Comparison of ENCODE assay signal across 8 cellular contexts in the genomic region with DNA sequence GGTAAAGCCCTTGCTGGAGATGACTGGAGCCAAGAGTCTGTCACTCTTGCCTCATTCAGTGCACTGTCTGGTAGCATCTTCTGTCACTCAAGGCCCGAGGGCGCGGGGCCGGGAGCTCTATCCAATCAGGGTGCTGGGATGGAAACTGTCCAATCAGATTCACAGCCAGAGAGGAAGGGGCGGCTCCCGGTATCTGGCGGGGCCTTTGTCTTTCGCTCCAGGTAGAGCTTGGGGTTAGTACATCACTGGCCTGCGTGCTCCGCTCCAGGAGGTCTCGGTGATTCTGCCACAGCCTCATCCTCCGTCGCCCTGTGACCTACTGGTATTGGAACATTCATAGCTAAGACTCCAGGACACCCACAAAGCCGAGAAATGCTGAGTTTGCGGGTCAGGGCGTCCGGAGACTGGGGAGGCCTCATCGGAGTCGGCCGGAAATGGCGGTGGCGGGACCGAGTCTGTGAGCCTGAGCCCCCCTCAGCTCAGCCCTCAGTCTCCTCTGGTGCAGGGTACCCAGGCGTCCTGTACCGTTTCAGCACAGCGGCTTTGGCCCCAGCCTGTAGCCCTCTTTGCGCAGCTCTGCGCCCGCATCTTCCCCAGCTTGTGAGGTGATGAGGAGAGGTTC. TPM values are rescaled to one million over a fixed set of nuclear protein-coding genes. Genes with fewer than 3 reads are reported as not detected.
DNase-seq lines count a peak whose midpoint lies in the region; ATAC-seq, FAIRE-seq and TF ChIP-seq lines count a peak whose summit lies in the region.

No MANE protein-coding gene starts in this region.

- DNase-seq in CD1c-positive myeloid dendritic cell (ENCODE audit: extremely low spot score): peak; percentile 89
- DNase-seq in HTR-8/SVneo (ENCODE audit: insufficient read length, low spot score): peak; percentile 26
- peak; percentile 85 to 90 for DNase-seq in SJCRH30
- peak; percentile 91 for DNase-seq in activated naive CD8-positive, alpha-beta T cell treated with anti-CD3 and anti-CD28 coated beads for 36 hours
- DNase-seq in cardiac septum (ENCODE audit: low spot score): peak; percentile 89
- DNase-seq in thyroid gland: peak; percentile 92 to 95

- no peak overlapping the region for H3K9ac ChIP-seq in parathyroid adenoma

- peaks cover 4% of the 10 kb centered on the region for H3K9me3 Mint-ChIP-seq in activated naive CD8-positive, alpha-beta T cell treated with anti-CD3 and anti-CD28 coated beads for 36 hours

- H3K4me1 ChIP-seq in SJCRH30: no peaks in the 10 kb centered on the region
- H3K4me1 ChIP-seq in parathyroid adenoma: peaks cover 2% of the 10 kb centered on the region
- H3K4me1 ChIP-seq in thyroid gland: peaks cover 3 to 5% of the 10 kb centered on the region in 2 donors

- intact Hi-C loops in cardiac septum (cut with DNase I): no loop called here
- intact Hi-C loops in thyroid gland (cut with DNase I): no loop called here

- WGBS in thyroid gland, 2 donors: 1 to 11% methylated on average over 18 to 26 of the region's 29 CpGs

- H3K4me1 Mint-ChIP-seq in activated naive CD8-positive, alpha-beta T cell treated with anti-CD3 and anti-CD28 coated beads for 36 hours: peaks cover 3% of the 10 kb centered on the region

- H3K4me3 ChIP-seq in SJCRH30 (peak overlapping the region; percentile 65), parathyroid adenoma (ENCODE audit: low read depth, low read length) (no peak overlapping the region), thyroid gland (replicated peaks in 1 of 3) (peak overlapping the region in 2 of 3 donors; percentile 14 to 36)

- peak; percentile 97 for ATAC-seq in GM19455 (IDR thresholded peaks at IDR 0.05; ENCODE audit: unreplicated experiment)

- H3K9me3 ChIP-seq in SJCRH30 (replicated peaks): no peaks in the 10 kb centered on the region
- H3K9me3 ChIP-seq in parathyroid adenoma (ENCODE audit: control insufficient read depth, low read length): no peaks in the 10 kb centered on the region
- H3K9me3 ChIP-seq in thyroid gland: no peaks in the 10 kb centered on the region

- TF ChIP-seq CTCF in parathyroid adenoma (IDR thresholded peaks at IDR 0.05) (no peak), thyroid gland (IDR thresholded peaks at IDR 0.05) (no peak)

- no peaks in the 10 kb centered on the region for H3K27me3 ChIP-seq in SJCRH30
- no peaks in the 10 kb centered on the region for H3K27me3 ChIP-seq in parathyroid adenoma (ENCODE audit: control insufficient read depth, insufficient read depth, low read length)
- no peaks in the 10 kb centered on the region for H3K27me3 ChIP-seq in thyroid gland

- peak overlapping the region; percentile 63 for H3K27ac ChIP-seq in SJCRH30
- H3K27ac ChIP-seq in parathyroid adenoma: no peak overlapping the region
- no peak overlapping the region for H3K27ac ChIP-seq in thyroid gland

- no peak for TF ChIP-seq POLR2A in thyroid gland (IDR thresholded peaks at IDR 0.05)

- H3K27ac Mint-ChIP-seq in activated naive CD8-positive, alpha-beta T cell treated with anti-CD3 and anti-CD28 coated beads for 36 hours: peak overlapping the region; percentile 92

- H3K36me3 Mint-ChIP-seq in activated naive CD8-positive, alpha-beta T cell treated with anti-CD3 and anti-CD28 coated beads for 36 hours: peaks cover 21% of the 10 kb centered on the region

- H2AFZ ChIP-seq in parathyroid adenoma: peak overlapping the region; percentile 95

- H3K36me3 ChIP-seq in SJCRH30 (no peaks in the 10 kb centered on the region), parathyroid adenoma (ENCODE audit: control insufficient read depth, insufficient read depth, low read length) (no peaks in the 10 kb centered on the region), thyroid gland (no peaks in the 10 kb centered on the region)

- peak overlapping the region; percentile 16 for H3K4me2 ChIP-seq in parathyroid adenoma (ENCODE audit: low read length)

- H3K4me3 Mint-ChIP-seq in activated naive CD8-positive, alpha-beta T cell treated with anti-CD3 and anti-CD28 coated beads for 36 hours: peak overlapping the region; percentile 96

- no peaks in the 10 kb centered on the region for H3K27me3 Mint-ChIP-seq in activated naive CD8-positive, alpha-beta T cell treated with anti-CD3 and anti-CD28 coated beads for 36 hours

- FAIRE-seq in HTR-8/SVneo (lab: Jason Lieb, UNC): no peak

- H3K79me2 ChIP-seq in parathyroid adenoma: no peaks in the 10 kb centered on the region

RNA-seq across cellular contexts. Expression of a gene that starts 20.6 kb away (rescaled TPM):
- 17.4 and 20.8 TPM in 2 replicates for total RNA-seq in SJCRH30 (2014; rRNA removed; shearing (Covaris generic))
- 10 to 100 TPM; 18.7 to 21.2 TPM for total RNA-seq in activated naive CD8-positive, alpha-beta T cell treated with anti-CD3 and anti-CD28 coated beads for 36 hours
- 6.2 TPM for total RNA-seq in cardiac septum
- 10 to 100 TPM; 22.8 to 67.1 (median 44.1) TPM for total RNA-seq in thyroid gland

Comparison
In these comparisons a context has a peak if more than half of its experiments do, and no peak if none do; other contexts are left out.
1. DNase-seq: peak in every context shown above with its lines; median percentile 94 in thyroid gland; 91 in activated naive CD8-positive, alpha-beta T cell treated with anti-CD3 and anti-CD28 coated beads for 36 hours; 89 in CD1c-positive myeloid dendritic cell; 89 in cardiac septum; 88 in SJCRH30; 26 in HTR-8/SVneo.